ENCODE assay signal across 1 cellular context in the genomic region with DNA sequence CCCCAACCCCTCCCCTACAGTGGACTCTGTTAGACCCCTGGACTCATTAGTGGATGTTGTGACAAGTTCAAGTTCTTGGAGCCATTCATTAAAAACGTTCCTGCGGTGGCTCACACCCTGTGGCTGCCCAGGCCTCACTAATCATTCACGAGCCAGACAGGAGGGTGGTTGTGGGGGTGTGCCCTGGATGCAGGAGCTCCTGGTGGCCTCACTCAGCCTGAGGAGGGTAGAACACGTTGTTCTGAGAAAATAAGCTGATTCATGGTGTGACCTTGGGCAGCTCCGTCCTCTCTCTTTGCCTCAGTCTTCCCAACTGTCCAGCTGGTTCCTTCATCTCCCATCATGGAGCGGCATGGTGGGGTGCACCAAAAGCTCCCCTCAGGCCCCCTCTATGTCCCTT.
TF ChIP-seq lines count a peak whose summit lies in the region.

No MANE protein-coding gene starts in this region.

TF ChIP-seq in HepG2, 621 proteins besides CTCF, POLR2A, EP300 and RAD21:
- no peak for TF ChIP-seq HIVEP1 (CRISPR knock-in tag; IDR thresholded peaks at IDR 0.05)
- TF ChIP-seq, protein P1, sequence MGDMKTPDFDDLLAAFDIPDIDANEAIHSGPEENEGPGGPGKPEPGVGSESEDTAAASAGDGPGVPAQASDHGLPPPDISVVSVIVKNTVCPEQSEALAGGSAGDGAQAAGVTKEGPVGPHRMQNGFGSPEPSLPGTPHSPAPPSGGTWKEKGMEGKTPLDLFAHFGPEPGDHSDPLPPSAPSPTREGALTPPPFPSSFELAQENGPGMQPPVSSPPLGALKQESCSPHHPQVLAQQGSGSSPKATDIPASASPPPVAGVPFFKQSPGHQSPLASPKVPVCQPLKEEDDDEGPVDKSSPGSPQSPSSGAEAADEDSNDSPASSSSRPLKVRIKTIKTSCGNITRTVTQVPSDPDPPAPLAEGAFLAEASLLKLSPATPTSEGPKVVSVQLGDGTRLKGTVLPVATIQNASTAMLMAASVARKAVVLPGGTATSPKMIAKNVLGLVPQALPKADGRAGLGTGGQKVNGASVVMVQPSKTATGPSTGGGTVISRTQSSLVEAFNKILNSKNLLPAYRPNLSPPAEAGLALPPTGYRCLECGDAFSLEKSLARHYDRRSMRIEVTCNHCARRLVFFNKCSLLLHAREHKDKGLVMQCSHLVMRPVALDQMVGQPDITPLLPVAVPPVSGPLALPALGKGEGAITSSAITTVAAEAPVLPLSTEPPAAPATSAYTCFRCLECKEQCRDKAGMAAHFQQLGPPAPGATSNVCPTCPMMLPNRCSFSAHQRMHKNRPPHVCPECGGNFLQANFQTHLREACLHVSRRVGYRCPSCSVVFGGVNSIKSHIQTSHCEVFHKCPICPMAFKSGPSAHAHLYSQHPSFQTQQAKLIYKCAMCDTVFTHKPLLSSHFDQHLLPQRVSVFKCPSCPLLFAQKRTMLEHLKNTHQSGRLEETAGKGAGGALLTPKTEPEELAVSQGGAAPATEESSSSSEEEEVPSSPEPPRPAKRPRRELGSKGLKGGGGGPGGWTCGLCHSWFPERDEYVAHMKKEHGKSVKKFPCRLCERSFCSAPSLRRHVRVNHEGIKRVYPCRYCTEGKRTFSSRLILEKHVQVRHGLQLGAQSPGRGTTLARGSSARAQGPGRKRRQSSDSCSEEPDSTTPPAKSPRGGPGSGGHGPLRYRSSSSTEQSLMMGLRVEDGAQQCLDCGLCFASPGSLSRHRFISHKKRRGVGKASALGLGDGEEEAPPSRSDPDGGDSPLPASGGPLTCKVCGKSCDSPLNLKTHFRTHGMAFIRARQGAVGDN (CRISPR knock-in tag; IDR thresholded peaks at IDR 0.05), result peak; percentile 43
- peak; percentile 55; the same call in 1 of the 2 replicates for TF ChIP-seq SP4 (CRISPR knock-in tag; IDR thresholded peaks at IDR 0.05)
- no peak for TF ChIP-seq IRF2 (CRISPR knock-in tag; IDR thresholded peaks at IDR 0.05)
- no peak for TF ChIP-seq RXRB (CRISPR knock-in tag; IDR thresholded peaks at IDR 0.05; ENCODE audit: borderline replicate concordance)
- peak; percentile 60 for TF ChIP-seq SRSF1 (optimal IDR thresholded peaks at IDR 0.05; ENCODE audit: low read depth, low read length)
- peak; percentile 51; the same call in 1 of the 2 replicates for TF ChIP-seq NFE2L2 (IDR thresholded peaks at IDR 0.05; ENCODE audit: low read length)
- TF ChIP-seq NFE2 (CRISPR knock-in tag; IDR thresholded peaks at IDR 0.05), result peak; percentile 70
- peak; percentile 30 for TF ChIP-seq AGO2 (optimal IDR thresholded peaks at IDR 0.05; ENCODE audit: low read depth, low read length)
- 0 out of 2 replicates have a peak, but pooled peaks have one; percentile 19 for TF ChIP-seq RARA (CRISPR knock-in tag; IDR thresholded peaks at IDR 0.05)
- TF ChIP-seq, protein P2, sequence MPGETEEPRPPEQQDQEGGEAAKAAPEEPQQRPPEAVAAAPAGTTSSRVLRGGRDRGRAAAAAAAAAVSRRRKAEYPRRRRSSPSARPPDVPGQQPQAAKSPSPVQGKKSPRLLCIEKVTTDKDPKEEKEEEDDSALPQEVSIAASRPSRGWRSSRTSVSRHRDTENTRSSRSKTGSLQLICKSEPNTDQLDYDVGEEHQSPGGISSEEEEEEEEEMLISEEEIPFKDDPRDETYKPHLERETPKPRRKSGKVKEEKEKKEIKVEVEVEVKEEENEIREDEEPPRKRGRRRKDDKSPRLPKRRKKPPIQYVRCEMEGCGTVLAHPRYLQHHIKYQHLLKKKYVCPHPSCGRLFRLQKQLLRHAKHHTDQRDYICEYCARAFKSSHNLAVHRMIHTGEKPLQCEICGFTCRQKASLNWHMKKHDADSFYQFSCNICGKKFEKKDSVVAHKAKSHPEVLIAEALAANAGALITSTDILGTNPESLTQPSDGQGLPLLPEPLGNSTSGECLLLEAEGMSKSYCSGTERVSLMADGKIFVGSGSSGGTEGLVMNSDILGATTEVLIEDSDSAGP (CRISPR knock-in tag; IDR thresholded peaks at IDR 0.05; ENCODE audit: borderline replicate concordance), result 0 out of 2 replicates have a peak, but pooled peaks have one; percentile 9
